Comparison of ENCODE assay signal across 21 cellular contexts in genomic region chr5:127612441-127613141, GRCh38. TPM values are rescaled to one million over a fixed set of nuclear protein-coding genes. Genes with fewer than 3 reads are reported as not detected.
DNase-seq lines count a peak whose midpoint lies in the region; ATAC-seq lines count a peak whose summit lies in the region.
"Had no signal": no experiment of that assay in that cellular context is flagged by ENCODE, and none has a peak within 500 bp of the region (broad histone marks: within the 10 kb centered on the region; RNA-seq: fewer than 3 reads in every experiment).

No MANE protein-coding gene starts in this region.

- no peaks in the 10 kb centered on the region for H3K36me3 Mint-ChIP-seq in activated CD4-positive, alpha-beta T cell treated with anti-CD3 and anti-CD28 coated beads, Interleukin-2, amount 10 ng/mL, durations not matched to agents 7 days and 5 days (ENCODE audit: low read depth)
- H3K36me3 Mint-ChIP-seq in activated T-helper 17 cell treated with anti-CD3 and anti-CD28 coated beads, Interleukin-2, amount 50 U/mL, for 72 hours (ENCODE audit: low read depth), result no peaks in the 10 kb centered on the region
- H3K36me3 Mint-ChIP-seq: CD4-positive, alpha-beta memory T cell; IgD-negative memory B cell had no signal

- peak overlapping the region; percentile 26 for H3K27ac Mint-ChIP-seq in activated CD4-positive, alpha-beta T cell treated with anti-CD3 and anti-CD28 coated beads, Interleukin-2, amount 10 ng/mL, durations not matched to agents 7 days and 5 days
- H3K27ac Mint-ChIP-seq in activated T-helper 17 cell treated with anti-CD3 and anti-CD28 coated beads, Interleukin-2, amount 50 U/mL, for 72 hours, result no peak overlapping the region
- H3K27ac Mint-ChIP-seq: CD4-positive, alpha-beta memory T cell; IgD-negative memory B cell had no signal

- no peak overlapping the region for H3K4me3 Mint-ChIP-seq in activated CD4-positive, alpha-beta T cell treated with anti-CD3 and anti-CD28 coated beads, Interleukin-2, amount 10 ng/mL, durations not matched to agents 7 days and 5 days
- no peak overlapping the region for H3K4me3 Mint-ChIP-seq in activated T-helper 17 cell treated with anti-CD3 and anti-CD28 coated beads, Interleukin-2, amount 50 U/mL, for 72 hours
- H3K4me3 Mint-ChIP-seq: CD4-positive, alpha-beta memory T cell; IgD-negative memory B cell had no signal

- CTCF ChIA-PET in activated CD4-positive, alpha-beta T cell treated with anti-CD3 and anti-CD28 coated beads, Interleukin-2, amount 10 ng/mL, durations not matched to agents 7 days and 5 days (lab: Charles Lee), result no interaction called here

- peaks cover 3% of the 10 kb centered on the region for H3K27me3 Mint-ChIP-seq in activated CD4-positive, alpha-beta T cell treated with anti-CD3 and anti-CD28 coated beads, Interleukin-2, amount 10 ng/mL, durations not matched to agents 7 days and 5 days
- peaks cover 16% of the 10 kb centered on the region for H3K27me3 Mint-ChIP-seq in activated T-helper 17 cell treated with anti-CD3 and anti-CD28 coated beads, Interleukin-2, amount 50 U/mL, for 72 hours
- H3K27me3 Mint-ChIP-seq: IgD-negative memory B cell had no signal

- no peaks in the 10 kb centered on the region for H3K9me3 Mint-ChIP-seq in activated CD4-positive, alpha-beta T cell treated with anti-CD3 and anti-CD28 coated beads, Interleukin-2, amount 10 ng/mL, durations not matched to agents 7 days and 5 days
- H3K9me3 Mint-ChIP-seq in activated T-helper 17 cell treated with anti-CD3 and anti-CD28 coated beads, Interleukin-2, amount 50 U/mL, for 72 hours, result no peaks in the 10 kb centered on the region
- H3K9me3 Mint-ChIP-seq: CD4-positive, alpha-beta memory T cell; IgD-negative memory B cell had no signal

- no peak for DNase-seq in activated CD4-positive, alpha-beta T cell treated with anti-CD3 and anti-CD28 coated beads, Interleukin-2, amount 10 ng/mL, durations not matched to agents 7 days and 5 days
- DNase-seq in activated CD4-positive, alpha-beta T cell treated with anti-CD3 and anti-CD28 coated beads, Interleukin-2, amount 50 U/mL, for 1 hour, result no peak
- DNase-seq in myocyte (ENCODE audit: low read depth) (peak; percentile 21), SHP77 (lab: John Stamatoyannopoulos, UW) (no peak), medulla oblongata (ENCODE audit: extremely low spot score) (no peak), NCI-H524 (lab: John Stamatoyannopoulos, UW) (no peak)
- DNase-seq: CD4-positive, alpha-beta memory T cell; DMS79 treated with DMSO at 0.1 percent for 48 hours; GOT3; Kasumi-1; NCI-H1417; NCI-H187 treated with DMSO at 0.1 percent for 48 hours; NCI-H748 treated with DMSO at 0.1 percent for 48 hours; OCI-M1; SIG-M5 had no signal

- peak; percentile 68 for ATAC-seq in activated T-helper 17 cell treated with anti-CD3 and anti-CD28 coated beads, Interleukin-2, amount 50 U/mL, for 72 hours (replicated peaks)
- ATAC-seq in HG03280 (IDR thresholded peaks at IDR 0.05; ENCODE audit: unreplicated experiment), result no peak

- POLR2A ChIA-PET in activated CD4-positive, alpha-beta T cell treated with anti-CD3 and anti-CD28 coated beads, Interleukin-2, amount 10 ng/mL, durations not matched to agents 7 days and 5 days (lab: Charles Lee), result no interaction called here

- H3K4me1 Mint-ChIP-seq in activated CD4-positive, alpha-beta T cell treated with anti-CD3 and anti-CD28 coated beads, Interleukin-2, amount 10 ng/mL, durations not matched to agents 7 days and 5 days, result no peaks in the 10 kb centered on the region
- no peaks in the 10 kb centered on the region for H3K4me1 Mint-ChIP-seq in activated T-helper 17 cell treated with anti-CD3 and anti-CD28 coated beads, Interleukin-2, amount 50 U/mL, for 72 hours
- H3K4me1 Mint-ChIP-seq: CD4-positive, alpha-beta memory T cell; IgD-negative memory B cell had no signal

RNA-seq across cellular contexts. Expression of gene CTXN3, which starts 36.3 kb away (rescaled TPM):
- total RNA-seq in activated CD4-positive, alpha-beta T cell treated with anti-CD3 and anti-CD28 coated beads, Interleukin-2, amount 10 ng/mL, durations not matched to agents 7 days and 5 days, result not detected
- not detected for total RNA-seq in activated T-helper 17 cell treated with anti-CD3 and anti-CD28 coated beads, Interleukin-2, amount 50 U/mL, for 72 hours
- total RNA-seq in myocyte, result not detected in 2 replicates
- not detected for polyA plus RNA-seq in myocyte (2012)
- total RNA-seq: CD4-positive, alpha-beta memory T cell; RPMI7951 had no signal
- polyA plus RNA-seq: AG04450; BJ; CD4-positive, alpha-beta memory T cell; IgD-negative memory B cell had no signal
